Comparison of ENCODE assay signal across 10 cellular contexts in genomic region chr11:103825469-103825868, GRCh38.
"Had no signal": no experiment of that assay in that cellular context is flagged by ENCODE, and none has a peak within 500 bp of the region (broad histone marks: within the 10 kb centered on the region; RNA-seq: fewer than 3 reads in every experiment).

No MANE protein-coding gene starts in this region.

- H3K4me1 ChIP-seq: HAP-1 had no signal

- DNase-seq: GM23248, GOT3, H7, H9, HCEC 1CT, HFFc6 had no signal

- FAIRE-seq: H54 had no signal

- H3K9me3 ChIP-seq: HAP-1 had no signal

- H3K4me2 ChIP-seq: GM23338 had no signal

- ATAC-seq: GM23338, HCT116 had no signal

- H3K4me3 ChIP-seq: GM23248, GM23338, HAP-1 had no signal

- H2AFZ ChIP-seq: GM23248, GM23338 had no signal

- H3K9ac ChIP-seq: GM23248 had no signal

- H3K36me3 ChIP-seq: HAP-1 had no signal

- H3K27ac ChIP-seq: GM23248 had no signal
